Comparison of ENCODE assay signal across 13 cellular contexts in genomic region chr18:58997811-58998337, GRCh38.
DNase-seq lines count a peak whose midpoint lies in the region; ATAC-seq and TF ChIP-seq lines count a peak whose summit lies in the region.
"Had no signal": no experiment of that assay in that cellular context is flagged by ENCODE, and none has a peak within 500 bp of the region (broad histone marks: within the 10 kb centered on the region; RNA-seq: fewer than 3 reads in every experiment).

No MANE protein-coding gene starts in this region.

- peak in 7 of 8 donors; percentile 25 to 67 (median 55) for ATAC-seq in heart right ventricle

- peaks cover 6 to 68% (median 55%) of the 10 kb centered on the region in 9 donors for H3K4me1 ChIP-seq in heart right ventricle
- peaks cover 19 to 45% (median 26%) of the 10 kb centered on the region in 3 donors for H3K4me1 ChIP-seq in skeletal muscle tissue (ENCODE audit: control insufficient read depth in 3 of 3, insufficient read depth in 3 of 3, low read length in 3 of 3)
- H3K4me1 ChIP-seq in BE2C, result no peaks in the 10 kb centered on the region

- DNase-seq in GM04504 (ENCODE audit: low read depth) (peak; percentile 89), astrocyte of the hippocampus (ENCODE audit: low read depth, low spot score) (peak; percentile 90), heart right ventricle (peak in 1 of 2 donors; percentile 67), mesenteric fat pad (ENCODE audit: low spot score) (no peak), NCI-H774 (lab: John Stamatoyannopoulos, UW) (no peak), BE2C (no peak)
- DNase-seq in stimulated activated naive CD4-positive, alpha-beta T cell treated with Interleukin-2 at 50 U/mL for 16 hours (lab: John Stamatoyannopoulos, UW), result no peak
- DNase-seq: activated CD4-positive, alpha-beta T cell treated with anti-CD3 and anti-CD28 coated beads, Interleukin-2, amount 50 U/mL, for 48 hours; DMS79; NCI-H1092; RPMI8226 had no signal

- peak overlapping the region; percentile 70 to 94 (median 87) for H3K27ac ChIP-seq in heart right ventricle
- peak overlapping the region; percentile 78 for H3K27ac ChIP-seq in skeletal muscle tissue (ENCODE audit: low read depth, low read length)
- H3K27ac ChIP-seq: cardiac muscle cell had no signal

- TF ChIP-seq CTCF in heart right ventricle (IDR thresholded peaks at IDR 0.05), result no peak
- TF ChIP-seq CTCF in BE2C (IDR thresholded peaks at IDR 0.05; ENCODE audit: low read depth, low read length), result no peak

- 33 to 35% methylated on average over 4 of the region's 4 CpGs for WGBS in heart right ventricle, 2 donors

- intact Hi-C loops in heart right ventricle (cut with DNase I), result loop anchor here in 5 of 10 donors (5.0 to 10.0 kb wide), 5 partner anchors 49 to 216 kb away; partner anchors contain the start of gene ZNF532 (in 1 of the 5)

- no peak overlapping the region for H3K4me3 ChIP-seq in heart right ventricle
- H3K4me3 ChIP-seq in skeletal muscle tissue (ENCODE audit: low read length in 3 of 3), result peak overlapping the region in 1 of 3 donors; percentile 2
- H3K4me3 ChIP-seq in BE2C (ENCODE audit: low read depth, low read length), result no peak overlapping the region
- H3K4me3 ChIP-seq: cardiac muscle cell had no signal

- H3K36me3 ChIP-seq in heart right ventricle, result no peaks in the 10 kb centered on the region
- H3K36me3 ChIP-seq in skeletal muscle tissue (ENCODE audit: control insufficient read depth in 3 of 3, insufficient read depth in 3 of 3, low read length in 3 of 3), result no peaks in the 10 kb centered on the region
- H3K36me3 ChIP-seq in BE2C, result no peaks in the 10 kb centered on the region
- H3K36me3 ChIP-seq: cardiac muscle cell had no signal

- H3K27me3 ChIP-seq in heart right ventricle (no peaks in the 10 kb centered on the region), skeletal muscle tissue (ENCODE audit: control insufficient read depth in 3 of 3, insufficient read depth in 3 of 3, low read length in 3 of 3) (no peaks in the 10 kb centered on the region), BE2C (no peaks in the 10 kb centered on the region)
- H3K27me3 ChIP-seq: cardiac muscle cell had no signal

- peak overlapping the region in 1 of 3 donors; percentile 8 for H3K9ac ChIP-seq in skeletal muscle tissue (ENCODE audit: low read depth in 1 of 3, low read length in 3 of 3)

- H3K9me3 ChIP-seq in heart right ventricle (no peaks in the 10 kb centered on the region), skeletal muscle tissue (ENCODE audit: control insufficient read depth in 3 of 3, low read length in 3 of 3) (no peaks in the 10 kb centered on the region), BE2C (no peaks in the 10 kb centered on the region)

Comparison
In these comparisons a context has a peak if more than half of its experiments do, and no peak if none do; other contexts are left out.
1. DNase-seq: peak in GM04504 (single experiment) and astrocyte of the hippocampus (single experiment); none in stimulated activated naive CD4-positive, alpha-beta T cell treated with Interleukin-2 at 50 U/mL for 16 hours (single experiment), mesenteric fat pad (single experiment), NCI-H774 (single experiment) and BE2C (single experiment).